Comparison of ENCODE assay signal across 23 cellular contexts in genomic region chr13:49410006-49410405, GRCh38.
"Had no signal": no experiment of that assay in that cellular context is flagged by ENCODE, and none has a peak within 500 bp of the region (broad histone marks: within the 10 kb centered on the region; RNA-seq: fewer than 3 reads in every experiment).

No MANE protein-coding gene starts in this region.

- H3K36me3 Mint-ChIP-seq: activated CD4-positive, alpha-beta memory T cell treated with anti-CD3 and anti-CD28 coated beads for 36 hours had no signal

- H3K27ac ChIP-seq: epithelial cell of prostate, lower lobe of right lung, thoracic aorta had no signal

- H3K27me3 Mint-ChIP-seq: activated CD4-positive, alpha-beta memory T cell treated with anti-CD3 and anti-CD28 coated beads for 36 hours; naive thymus-derived CD4-positive, alpha-beta T cell; progenitor cell of endocrine pancreas; type B pancreatic cell had no signal

- H3K4me3 ChIP-seq: lower lobe of right lung, mucosa of descending colon, thoracic aorta had no signal

- H3K4me3 Mint-ChIP-seq: activated CD4-positive, alpha-beta memory T cell treated with anti-CD3 and anti-CD28 coated beads for 36 hours; activated naive CD4-positive, alpha-beta T cell treated with anti-CD3 and anti-CD28 coated beads for 36 hours; activated naive CD8-positive, alpha-beta T cell treated with anti-CD3 and anti-CD28 coated beads, Interleukin-2, amount 10 ng/mL, durations not matched to agents 7 days and 5 days; activated T-cell treated with anti-CD3 and anti-CD28 coated beads, Interleukin-2, amount 50 U/mL, for 72 hours; naive thymus-derived CD4-positive, alpha-beta T cell; neural crest cell; T-helper 1 cell treated with Interleukin-12 subunit alpha and Interleukin-12 subunit beta and Interleukin-4 antibody, amounts not matched to agents 30 μg/mL and 1 μg/mL, for 36 hours; type B pancreatic cell had no signal

- H3K9me3 ChIP-seq: mucosa of descending colon, thoracic aorta had no signal

- H3K4me1 ChIP-seq: lower lobe of right lung had no signal

- H3K27ac Mint-ChIP-seq: activated CD4-positive, alpha-beta memory T cell treated with anti-CD3 and anti-CD28 coated beads for 36 hours; activated naive CD4-positive, alpha-beta T cell treated with anti-CD3 and anti-CD28 coated beads for 36 hours; activated naive CD8-positive, alpha-beta T cell treated with anti-CD3 and anti-CD28 coated beads, Interleukin-2, amount 10 ng/mL, durations not matched to agents 7 days and 5 days; activated T-cell treated with anti-CD3 and anti-CD28 coated beads, Interleukin-2, amount 50 U/mL, for 72 hours; progenitor cell of endocrine pancreas; T-helper 1 cell treated with Interleukin-12 subunit alpha and Interleukin-12 subunit beta and Interleukin-4 antibody, amounts not matched to agents 30 μg/mL and 1 μg/mL, for 36 hours; type B pancreatic cell had no signal

- H3K36me3 ChIP-seq: lower lobe of right lung, thoracic aorta had no signal

- DNase-seq: activated CD4-positive, alpha-beta memory T cell treated with anti-CD3 and anti-CD28 coated beads for 36 hours; activated CD4-positive, alpha-beta T cell treated with anti-CD3 and anti-CD28 coated beads for 48 hours; activated effector memory CD4-positive, alpha-beta T cell treated with Interleukin-2 at 50 U/mL for 16 hours; activated naive CD4-positive, alpha-beta T cell treated with anti-CD3 and anti-CD28 coated beads for 36 hours; activated naive CD8-positive, alpha-beta T cell treated with anti-CD3 and anti-CD28 coated beads, Interleukin-2, amount 10 ng/mL, durations not matched to agents 7 days and 5 days; activated T-cell treated with anti-CD3 and anti-CD28 coated beads, Interleukin-2, amount 50 U/mL, for 72 hours; amniotic stem cell; cerebellar nuclear complex; foreskin melanocyte; lower lobe of right lung; mesendoderm; mucosa of descending colon; naive thymus-derived CD4-positive, alpha-beta T cell; stimulated activated CD4-positive, alpha-beta T cell treated with anti-CD3 and anti-CD28 coated beads, Interleukin-4, amount 100 ng/mL, for 24 hours; stimulated activated naive CD4-positive, alpha-beta T cell treated with Interleukin-2 at 50 U/mL for 16 hours; T1000 had no signal

- H3K4me1 Mint-ChIP-seq: activated naive CD8-positive, alpha-beta T cell treated with anti-CD3 and anti-CD28 coated beads, Interleukin-2, amount 10 ng/mL, durations not matched to agents 7 days and 5 days; naive thymus-derived CD4-positive, alpha-beta T cell had no signal

- ATAC-seq: activated T-cell treated with anti-CD3 and anti-CD28 coated beads, Interleukin-2, amount 50 U/mL, for 72 hours; left lobe of liver; lower lobe of right lung; mucosa of descending colon; naive thymus-derived CD4-positive, alpha-beta T cell had no signal
